13 cellular contexts compared by ENCODE assay signal in genomic region chr10:58704226-58705200, GRCh38.
DNase-seq lines count a peak whose midpoint lies in the region; ATAC-seq and TF ChIP-seq lines count a peak whose summit lies in the region.
"Had no signal": no experiment of that assay in that cellular context is flagged by ENCODE, and none has a peak within 500 bp of the region (broad histone marks: within the 10 kb centered on the region; RNA-seq: fewer than 3 reads in every experiment).

No MANE protein-coding gene starts in this region.

- no peak overlapping the region for H3K9ac ChIP-seq in mammary epithelial cell (ENCODE audit: insufficient read depth, low read length)

- WGBS in mammary epithelial cell (ENCODE audit: low coverage, missing lambda C conversion rate), result 54% methylated on average over 6 of the region's 6 CpGs
- 18 to 20% methylated on average over 6 of the region's 6 CpGs for WGBS in aorta, 2 donors

- TF ChIP-seq CTCF in mammary epithelial cell (conservative IDR thresholded peaks at IDR 0.05 in 1 of 2, IDR thresholded peaks at IDR 0.05 in 1 of 2; ENCODE audit: extremely low read depth in 1 of 2, insufficient read depth in 1 of 2, low read depth in 1 of 2, low read length in 2 of 2) (no peak), MCF 10A (IDR thresholded peaks at IDR 0.05; ENCODE audit: unreplicated experiment) (no peak)

- no peak for ATAC-seq in aorta (ENCODE audit: low FRiP score)

- dilution Hi-C loops in mammary epithelial cell (cut with HindIII; ENCODE audit: low sequenced_read_pairs), result no loop called here

- no peaks in the 10 kb centered on the region for H3K27me3 ChIP-seq in mammary epithelial cell (ENCODE audit: insufficient read depth, low read length)
- H3K27me3 ChIP-seq in aorta (ENCODE audit: control insufficient read depth in 1 of 2, insufficient read depth in 2 of 2, low read length in 1 of 2), result no peaks in the 10 kb centered on the region

- no peak overlapping the region for H3K27ac ChIP-seq in mammary epithelial cell (ENCODE audit: insufficient read depth, low read depth, low read length)
- H3K27ac ChIP-seq in aorta (ENCODE audit: low read depth in 1 of 2, low read length in 2 of 2), result peak overlapping the region; percentile 32 to 45

- POLR2A ChIA-PET in MCF 10A (lab: Yijun Ruan, JAX), result interaction anchor here (0.6 to 1.6 kb wide), 5 partner anchors 19 to 86 kb away, joined by 3 to 6 read pairs (median 3); no protein-coding TSS in a partner anchor

- no peaks in the 10 kb centered on the region for H3K36me3 Mint-ChIP-seq in MCF 10A (ENCODE audit: insufficient read depth, unreplicated experiment)
- no peaks in the 10 kb centered on the region for H3K36me3 Mint-ChIP-seq in T-helper 2 cell treated with Interferon-gamma antibody and Interleukin-4, amounts not matched to agents 5 μg/mL and 100 μg/mL, for 36 hours (ENCODE audit: low read depth)

- no peaks in the 10 kb centered on the region for H3K9me3 Mint-ChIP-seq in MCF 10A (ENCODE audit: unreplicated experiment)
- H3K9me3 Mint-ChIP-seq in T-helper 2 cell treated with Interferon-gamma antibody and Interleukin-4, amounts not matched to agents 5 μg/mL and 100 μg/mL, for 36 hours, result peaks cover 4% of the 10 kb centered on the region

- H3K79me2 ChIP-seq in mammary epithelial cell (ENCODE audit: insufficient read depth, low read length), result peaks cover 6% of the 10 kb centered on the region

- H3K4me1 Mint-ChIP-seq in MCF 10A (ENCODE audit: insufficient read depth, unreplicated experiment), result peaks cover 43% of the 10 kb centered on the region
- H3K4me1 Mint-ChIP-seq in T-helper 2 cell treated with Interferon-gamma antibody and Interleukin-4, amounts not matched to agents 5 μg/mL and 100 μg/mL, for 36 hours (ENCODE audit: low read depth), result no peaks in the 10 kb centered on the region
- H3K4me1 Mint-ChIP-seq: central memory CD8-positive, alpha-beta T cell; nephron progenitor cell had no signal

- no peaks in the 10 kb centered on the region for H3K27me3 Mint-ChIP-seq in MCF 10A (ENCODE audit: insufficient read depth, unreplicated experiment)
- no peaks in the 10 kb centered on the region for H3K27me3 Mint-ChIP-seq in T-helper 2 cell treated with Interferon-gamma antibody and Interleukin-4, amounts not matched to agents 5 μg/mL and 100 μg/mL, for 36 hours (ENCODE audit: low read depth)
- H3K27me3 Mint-ChIP-seq: central memory CD8-positive, alpha-beta T cell; stimulated activated naive CD8-positive, alpha-beta T cell treated with anti-CD3 and anti-CD28 coated beads, Interleukin-15, Interleukin-2, amounts not matched to agents 100 ng/mL and 50 ng/mL, for 24 hours had no signal

- H3K4me1 ChIP-seq in mammary epithelial cell (ENCODE audit: insufficient read depth, low read length) (peaks cover 10% of the 10 kb centered on the region), aorta (ENCODE audit: control insufficient read depth in 1 of 2, insufficient read depth in 2 of 2, low read length in 2 of 2) (no peaks in the 10 kb centered on the region)

- H3K9me3 ChIP-seq in mammary epithelial cell (replicated peaks; ENCODE audit: insufficient read depth, low read length), result no peaks in the 10 kb centered on the region
- H3K9me3 ChIP-seq in aorta (ENCODE audit: control insufficient read depth, low read length), result no peaks in the 10 kb centered on the region

- no peak overlapping the region for H2AFZ ChIP-seq in mammary epithelial cell (ENCODE audit: low read depth, low read length)

- no peak overlapping the region for H3K4me3 Mint-ChIP-seq in MCF 10A (ENCODE audit: unreplicated experiment)
- H3K4me3 Mint-ChIP-seq in T-helper 2 cell treated with Interferon-gamma antibody and Interleukin-4, amounts not matched to agents 5 μg/mL and 100 μg/mL, for 36 hours, result no peak overlapping the region
- H3K4me3 Mint-ChIP-seq: central memory CD8-positive, alpha-beta T cell; nephron progenitor cell; stimulated activated naive CD8-positive, alpha-beta T cell treated with anti-CD3 and anti-CD28 coated beads, Interleukin-15, Interleukin-2, amounts not matched to agents 100 ng/mL and 50 ng/mL, for 24 hours had no signal

- BruUV-seq in mammary epithelial cell (replicated peaks; lab: Mats Ljungman, UMichigan) (no TSS peak), MCF 10A (replicated peaks; lab: Mats Ljungman, UMichigan) (no TSS peak)

- CTCF ChIA-PET in mammary epithelial cell (lab: Charles Lee; ENCODE audit: low non-redundant PET) (no interaction called here), MCF 10A (lab: Yijun Ruan, JAX) (interaction anchor here (0.9 kb wide), 1 partner anchor 78 kb away, joined by 3 read pairs; no protein-coding TSS in a partner anchor)

- H3K27ac Mint-ChIP-seq in MCF 10A (ENCODE audit: low read depth, unreplicated experiment), result no peak overlapping the region
- H3K27ac Mint-ChIP-seq in T-helper 2 cell treated with Interferon-gamma antibody and Interleukin-4, amounts not matched to agents 5 μg/mL and 100 μg/mL, for 36 hours, result no peak overlapping the region
- H3K27ac Mint-ChIP-seq: nephron progenitor cell; stimulated activated naive CD8-positive, alpha-beta T cell treated with anti-CD3 and anti-CD28 coated beads, Interleukin-15, Interleukin-2, amounts not matched to agents 100 ng/mL and 50 ng/mL, for 24 hours had no signal

- no peaks in the 10 kb centered on the region for H4K20me1 ChIP-seq in mammary epithelial cell (ENCODE audit: insufficient read depth, low read length)

- no peak overlapping the region for H3K4me2 ChIP-seq in mammary epithelial cell (ENCODE audit: insufficient read depth, low read depth, low read length)

- intact Hi-C loops in mammary epithelial cell (cut with micrococcal nuclease), result no loop called here
- intact Hi-C loops in MCF 10A (cut with micrococcal nuclease), result no loop called here
- intact Hi-C loops in aorta (cut with DNase I), result no loop called here

- H3K4me3 ChIP-seq in mammary epithelial cell (replicated peaks in 1 of 3; ENCODE audit: insufficient read depth in 1 of 3, low read depth in 2 of 3, low read length in 3 of 3) (no peak overlapping the region), aorta (ENCODE audit: low read length in 2 of 2) (no peak overlapping the region)

- DNase-seq in mammary epithelial cell, result peak; percentile 16
- no peak for DNase-seq in MCF 10A (ENCODE audit: unreplicated experiment)
- peak; percentile 81 for DNase-seq in astrocyte of the hippocampus (ENCODE audit: low read depth, low spot score)
- peak; percentile 28 for DNase-seq in hepatic stellate cell (ENCODE audit: low spot score)
- DNase-seq in aorta, result peak in 1 of 2 donors; percentile 65
- no peak for DNase-seq in NCI-H187 treated with DMSO at 0.1 percent for 48 hours (lab: John Stamatoyannopoulos, UW)
- no peak for DNase-seq in COR-L47 (lab: John Stamatoyannopoulos, UW)
- DNase-seq in T-helper 2 cell treated with Interferon-gamma antibody and Interleukin-4, amounts not matched to agents 5 μg/mL and 100 μg/mL, for 36 hours (ENCODE audit: low spot score), result no peak
- DNase-seq: activated CD8-positive, alpha-beta memory T cell treated with anti-CD3 and anti-CD28 coated beads for 24 hours; MM.1S; nephron progenitor cell had no signal

- in situ Hi-C loops in mammary epithelial cell (cut with MboI; ENCODE audit: low sequenced_read_pairs in 2 of 2), result no loop called here

- H3K36me3 ChIP-seq in mammary epithelial cell (ENCODE audit: insufficient read depth, low read length) (peaks cover 2% of the 10 kb centered on the region), aorta (ENCODE audit: control insufficient read depth in 1 of 2, insufficient read depth in 2 of 2, low read length in 1 of 2) (no peaks in the 10 kb centered on the region)

Comparison
In these comparisons a context has a peak if more than half of its experiments do, and no peak if none do; other contexts are left out.
1. DNase-seq: peak in mammary epithelial cell (single experiment), astrocyte of the hippocampus (single experiment) and hepatic stellate cell (single experiment); none in MCF 10A (single experiment), NCI-H187 treated with DMSO at 0.1 percent for 48 hours (single experiment), COR-L47 (single experiment) and T-helper 2 cell treated with Interferon-gamma antibody and Interleukin-4, amounts not matched to agents 5 μg/mL and 100 μg/mL, for 36 hours (single experiment).